In genomic region chr15:98683821-98684220, GRCh38 we compare ENCODE assay signal across 14 cellular contexts. TPM values are rescaled to one million over a fixed set of nuclear protein-coding genes. Genes with fewer than 3 reads are reported as not detected.
A peak's percentile ranks its signal among the peaks of the same experiment; 100 is the strongest.
DNase-seq lines count a peak whose midpoint lies in the region; ATAC-seq and TF ChIP-seq lines count a peak whose summit lies in the region.
"Had no signal": no experiment of that assay in that cellular context is flagged by ENCODE, and none has a peak within 500 bp of the region (broad histone marks: within the 10 kb centered on the region; RNA-seq: fewer than 3 reads in every experiment).

No MANE protein-coding gene starts in this region.

- peaks cover 76% of the 10 kb centered on the region for H3K4me1 Mint-ChIP-seq in nephron progenitor cell

- H3K9me3 ChIP-seq in SJCRH30 (replicated peaks) (no peaks in the 10 kb centered on the region), heart right ventricle (no peaks in the 10 kb centered on the region)

- H3K36me3 ChIP-seq in SJCRH30 (0 out of 2 replicates have a peak, but pooled peaks cover 4% of the 10 kb centered on the region), heart right ventricle (no peaks in the 10 kb centered on the region)

- no peaks in the 10 kb centered on the region for H3K27me3 ChIP-seq in SJCRH30
- H3K27me3 ChIP-seq in heart right ventricle, result no peaks in the 10 kb centered on the region

- 0 out of 2 replicates have a peak overlapping the region, but pooled peaks have one; percentile 6 for H3K27ac ChIP-seq in SJCRH30
- peak overlapping the region in 4 of 10 donors; percentile 2 to 62 (median 62) for H3K27ac ChIP-seq in heart right ventricle
- H3K27ac ChIP-seq: SK-N-MC had no signal

- H3K4me1 ChIP-seq in SJCRH30 (peaks cover 15% of the 10 kb centered on the region), heart right ventricle (peaks cover 10 to 70% (median 58%) of the 10 kb centered on the region in 9 donors)

- intact Hi-C loops in heart right ventricle (cut with DNase I) (no loop called here), sciatic nerve (cut with DNase I) (no loop called here)

- H3K27me3 Mint-ChIP-seq in nephron progenitor cell (ENCODE audit: low read depth, poor library complexity), result peaks cover 3% of the 10 kb centered on the region

- H3K27ac Mint-ChIP-seq in nephron progenitor cell, result no peak overlapping the region

- no peaks in the 10 kb centered on the region for H3K9me3 Mint-ChIP-seq in nephron progenitor cell
- H3K9me3 Mint-ChIP-seq: activated naive CD4-positive, alpha-beta T cell treated with anti-CD3 and anti-CD28 coated beads, Interleukin-2, amount 50 U/mL, for 72 hours had no signal

- no peak overlapping the region for H3K4me3 Mint-ChIP-seq in nephron progenitor cell

- H3K36me3 Mint-ChIP-seq in nephron progenitor cell (ENCODE audit: low read depth), result peaks cover 33% of the 10 kb centered on the region

- TF ChIP-seq CTCF in heart right ventricle (IDR thresholded peaks at IDR 0.05) (no peak), nephron progenitor cell (IDR thresholded peaks at IDR 0.05) (no peak)

- WGBS in heart right ventricle, 2 donors, result 41 to 47% methylated on average over 5 of the region's 5 CpGs

- H3K4me3 ChIP-seq in SJCRH30, result no peak overlapping the region
- no peak overlapping the region for H3K4me3 ChIP-seq in heart right ventricle
- H3K4me3 ChIP-seq: GM12878, SK-N-MC had no signal

- peak in 6 of 8 donors; percentile 46 to 77 (median 68) for ATAC-seq in heart right ventricle
- peak; percentile 52 for ATAC-seq in sciatic nerve
- no peak for ATAC-seq in HG02759 (IDR thresholded peaks at IDR 0.05; ENCODE audit: unreplicated experiment)
- ATAC-seq: activated naive CD4-positive, alpha-beta T cell treated with anti-CD3 and anti-CD28 coated beads, Interleukin-2, amount 50 U/mL, for 72 hours; GM12878 had no signal

- DNase-seq in D341Med (ENCODE audit: low spot score) (peak; percentile 67), SJCRH30 (peak in 1 of 2 experiments; percentile 40), heart right ventricle (no peak), sciatic nerve (ENCODE audit: low spot score) (no peak), GF-D8 (lab: John Stamatoyannopoulos, UW) (no peak), NCI-H510A (lab: John Stamatoyannopoulos, UW) (no peak), nephron progenitor cell (no peak)
- DNase-seq: activated CD8-positive, alpha-beta memory T cell treated with anti-CD3 and anti-CD28 coated beads, Interleukin-2, amount 50 U/mL, for 4 hours; NCI-H748 treated with DMSO at 0.1 percent for 48 hours; stimulated activated CD4-positive, alpha-beta T cell treated with anti-CD3 and anti-CD28 coated beads, Interleukin-12 subunit alpha, Interleukin-12 subunit beta, amount 100 ng/mL, for 4 hours had no signal

RNA-seq across cellular contexts. Expression of gene IGF1R, which starts 35.5 kb away (rescaled TPM):
- 22.4 and 24.1 TPM in 2 replicates for total RNA-seq in SJCRH30 (2014; rRNA removed; shearing (Covaris generic))
- total RNA-seq in heart right ventricle (10 to 100 TPM; 32.3 to 88.2 (median 50.0) TPM), sciatic nerve (85.9 TPM)
- 1 to 10 TPM; 3.4 to 8.4 TPM for polyA plus RNA-seq in heart right ventricle
